Comparison of ENCODE assay signal across 23 cellular contexts in the genomic region with DNA sequence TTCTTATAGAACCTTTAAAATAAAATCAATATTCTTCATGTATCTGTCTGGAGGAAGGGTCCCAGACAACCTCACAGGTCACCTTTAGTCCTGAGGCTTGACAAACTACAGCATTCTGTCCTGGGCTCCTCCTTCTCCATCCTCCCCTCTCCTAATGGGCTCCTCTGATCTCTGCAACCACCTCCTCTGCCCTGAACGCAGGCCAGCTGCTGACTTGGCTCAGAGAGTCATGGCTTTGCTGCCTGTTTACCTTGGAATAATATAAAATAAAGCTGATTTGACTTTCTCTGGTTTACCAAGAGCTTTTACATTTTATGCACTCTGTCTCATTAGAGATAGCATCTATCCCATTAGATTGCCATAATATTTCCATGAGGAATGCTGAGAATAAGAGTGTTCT.
"Had no signal": no experiment of that assay in that cellular context is flagged by ENCODE, and none has a peak within 500 bp of the region (broad histone marks: within the 10 kb centered on the region; RNA-seq: fewer than 3 reads in every experiment).

No MANE protein-coding gene starts in this region.

- H3K27ac Mint-ChIP-seq: naive B cell; natural killer cell; progenitor cell of endocrine pancreas; stimulated activated memory B cell treated with anti-CD40 and anti-IgM and Interleukin-4, amounts not matched to agents 10 μg/mL and 1 μg/mL and 100 μg/mL, for 72 hours; type B pancreatic cell had no signal

- H3K4me3 ChIP-seq: left lung, lower lobe of right lung, ovary, right atrium auricular region, right lobe of liver, smooth muscle cell, tibial nerve, uterus had no signal

- H3K27me3 Mint-ChIP-seq: naive B cell; progenitor cell of endocrine pancreas; stimulated activated memory B cell treated with anti-CD40 and anti-IgM and Interleukin-4, amounts not matched to agents 10 μg/mL and 1 μg/mL and 100 μg/mL, for 72 hours; stimulated activated naive CD8-positive, alpha-beta T cell treated with anti-CD3 and anti-CD28 coated beads, Interleukin-15, amount 100 ng/mL, for 72 hours; type B pancreatic cell had no signal

- H3K4me1 ChIP-seq: right lobe of liver had no signal

- H3K4me3 Mint-ChIP-seq: naive B cell; natural killer cell; stimulated activated memory B cell treated with anti-CD40 and anti-IgM and Interleukin-4, amounts not matched to agents 10 μg/mL and 1 μg/mL and 100 μg/mL, for 72 hours; stimulated activated naive CD8-positive, alpha-beta T cell treated with anti-CD3 and anti-CD28 coated beads, Interleukin-15, amount 100 ng/mL, for 72 hours; type B pancreatic cell had no signal

- H3K36me3 Mint-ChIP-seq: natural killer cell, type B pancreatic cell had no signal

- H3K36me3 ChIP-seq: left lung, lower lobe of right lung, ovary, right atrium auricular region, right lobe of liver, uterus had no signal

- DNase-seq: islet precursor cell; left lung; lower lobe of right lung; mammary epithelial cell; mesenchymal stem cell; naive B cell; natural killer cell; right lobe of liver; stimulated activated CD4-positive, alpha-beta T cell treated with anti-CD3 and anti-CD28 coated beads, Interleukin-1b, Interleukin-23, amount 100 ng/mL, for 48 hours; stimulated activated CD4-positive, alpha-beta T cell treated with anti-CD3 and anti-CD28 coated beads, Interleukin-2, amount 100 ng/mL, for 48 hours; stimulated activated CD4-positive, alpha-beta T cell treated with anti-CD3 and anti-CD28 coated beads, Interleukin-4, amount 100 ng/mL, for 4 hours; stimulated activated CD8-positive, alpha-beta memory T cell treated with anti-CD3 and anti-CD28 coated beads, Interleukin-4, amount 100 ng/mL, for 48 hours; stimulated activated naive CD4-positive, alpha-beta T cell treated with Interleukin-2 at 50 U/mL for 16 hours; stimulated activated naive CD8-positive, alpha-beta T cell treated with anti-CD3 and anti-CD28 coated beads, Interleukin-15, amount 100 ng/mL, for 72 hours; substantia nigra; uterus had no signal

- H3K9me3 ChIP-seq: left lung, lower lobe of right lung, ovary, right atrium auricular region, right lobe of liver, tibial nerve, uterus had no signal

- H3K27me3 ChIP-seq: left lung, ovary, right atrium auricular region, right lobe of liver, tibial nerve, uterus had no signal

- H3K27ac ChIP-seq: left lung, lower lobe of right lung, ovary, right atrium auricular region, right lobe of liver, tibial nerve, uterus had no signal

- H3K9me3 Mint-ChIP-seq: natural killer cell; stimulated activated memory B cell treated with anti-CD40 and anti-IgM and Interleukin-4, amounts not matched to agents 10 μg/mL and 1 μg/mL and 100 μg/mL, for 72 hours; stimulated activated naive CD8-positive, alpha-beta T cell treated with anti-CD3 and anti-CD28 coated beads, Interleukin-15, amount 100 ng/mL, for 72 hours had no signal

- H3K4me1 Mint-ChIP-seq: naive B cell; natural killer cell; stimulated activated memory B cell treated with anti-CD40 and anti-IgM and Interleukin-4, amounts not matched to agents 10 μg/mL and 1 μg/mL and 100 μg/mL, for 72 hours; stimulated activated naive CD8-positive, alpha-beta T cell treated with anti-CD3 and anti-CD28 coated beads, Interleukin-15, amount 100 ng/mL, for 72 hours had no signal

- ATAC-seq: left lung; lower lobe of right lung; natural killer cell; right lobe of liver; stimulated activated memory B cell treated with anti-CD40 and anti-IgM and Interleukin-4, amounts not matched to agents 10 μg/mL and 1 μg/mL and 100 μg/mL, for 72 hours; stimulated activated naive CD8-positive, alpha-beta T cell treated with anti-CD3 and anti-CD28 coated beads, Interleukin-15, amount 100 ng/mL, for 72 hours had no signal
